2 cellular contexts compared by ENCODE assay signal in genomic region chr7:21980921-21981320, GRCh38.
TF ChIP-seq lines count a peak whose summit lies in the region.

No MANE protein-coding gene starts in this region.

TF ChIP-seq in IMR-90, 13 proteins besides CTCF, POLR2A, EP300 and RAD21:
- TF ChIP-seq MAFK (IDR thresholded peaks at IDR 0.05; ENCODE audit: low read depth, low read length): peak; percentile 91
- TF ChIP-seq CEBPB (IDR thresholded peaks at IDR 0.05; ENCODE audit: low read depth, low read length): no peak
TF ChIP-seq in IMR-90: peak in this region for 1.

TF ChIP-seq in H1, 55 proteins besides CTCF, POLR2A, EP300 and RAD21:
- TF ChIP-seq MAFK (IDR thresholded peaks at IDR 0.05; ENCODE audit: low read depth, low read length) (peak; percentile 28; the same call in 1 of the 2 replicates), POLR2AphosphoS5 (IDR thresholded peaks at IDR 0.05; ENCODE audit: low read depth, low read length) (no peak), NANOG (IDR thresholded peaks at IDR 0.05; ENCODE audit: insufficient read depth, low read depth, low read length, poor library complexity, severe bottlenecking) (no peak), CHD1 (IDR thresholded peaks at IDR 0.05; ENCODE audit: low read depth, low read length) (no peak)
